In the genomic region with DNA sequence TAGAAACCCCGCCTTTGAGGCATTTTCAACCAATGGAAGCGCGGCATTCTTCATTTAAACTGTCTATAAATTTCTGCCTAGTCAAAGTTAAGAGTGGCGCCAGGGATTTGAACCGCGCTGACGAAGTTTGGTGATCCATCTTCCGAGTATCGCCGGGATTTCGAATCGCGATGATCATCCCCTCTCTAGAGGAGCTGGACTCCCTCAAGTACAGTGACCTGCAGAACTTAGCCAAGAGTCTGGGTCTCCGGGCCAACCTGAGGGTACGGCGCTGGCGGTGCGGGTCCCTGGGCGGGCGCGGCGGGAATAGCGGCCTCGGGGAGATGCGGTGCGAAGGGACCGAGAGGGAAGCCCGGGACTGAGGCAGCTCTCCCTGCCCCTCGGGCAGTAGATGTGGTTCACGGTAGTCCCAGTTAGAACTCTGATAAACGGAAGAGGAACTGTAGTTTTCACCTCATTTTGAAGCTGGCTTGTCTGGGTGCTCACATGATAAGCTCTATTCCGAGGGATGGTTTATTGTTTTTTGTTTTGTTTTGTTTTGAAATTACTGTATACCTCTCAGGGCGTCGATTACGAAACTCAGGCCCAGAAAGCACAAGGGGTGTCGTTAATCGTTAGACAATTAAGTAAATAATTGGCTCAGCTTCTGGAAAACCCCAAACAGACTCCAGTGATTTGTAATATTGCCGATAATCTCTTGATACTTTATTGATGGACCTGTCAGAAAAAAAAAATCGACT, we compare ENCODE assay signal across 1 cellular context.
TF ChIP-seq lines count a peak whose summit lies in the region.

A gene with protein sequence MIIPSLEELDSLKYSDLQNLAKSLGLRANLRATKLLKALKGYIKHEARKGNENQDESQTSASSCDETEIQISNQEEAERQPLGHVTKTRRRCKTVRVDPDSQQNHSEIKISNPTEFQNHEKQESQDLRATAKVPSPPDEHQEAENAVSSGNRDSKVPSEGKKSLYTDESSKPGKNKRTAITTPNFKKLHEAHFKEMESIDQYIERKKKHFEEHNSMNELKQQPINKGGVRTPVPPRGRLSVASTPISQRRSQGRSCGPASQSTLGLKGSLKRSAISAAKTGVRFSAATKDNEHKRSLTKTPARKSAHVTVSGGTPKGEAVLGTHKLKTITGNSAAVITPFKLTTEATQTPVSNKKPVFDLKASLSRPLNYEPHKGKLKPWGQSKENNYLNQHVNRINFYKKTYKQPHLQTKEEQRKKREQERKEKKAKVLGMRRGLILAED (plus strand): TSS at position 94 of the 740 bp plus-strand sequence. CDS start 77 bp downstream, at position 171.

TF ChIP-seq in HepG2, 621 proteins besides CTCF, POLR2A, EP300 and RAD21 (continued from another document and continues in another):
- TF ChIP-seq, protein P1, sequence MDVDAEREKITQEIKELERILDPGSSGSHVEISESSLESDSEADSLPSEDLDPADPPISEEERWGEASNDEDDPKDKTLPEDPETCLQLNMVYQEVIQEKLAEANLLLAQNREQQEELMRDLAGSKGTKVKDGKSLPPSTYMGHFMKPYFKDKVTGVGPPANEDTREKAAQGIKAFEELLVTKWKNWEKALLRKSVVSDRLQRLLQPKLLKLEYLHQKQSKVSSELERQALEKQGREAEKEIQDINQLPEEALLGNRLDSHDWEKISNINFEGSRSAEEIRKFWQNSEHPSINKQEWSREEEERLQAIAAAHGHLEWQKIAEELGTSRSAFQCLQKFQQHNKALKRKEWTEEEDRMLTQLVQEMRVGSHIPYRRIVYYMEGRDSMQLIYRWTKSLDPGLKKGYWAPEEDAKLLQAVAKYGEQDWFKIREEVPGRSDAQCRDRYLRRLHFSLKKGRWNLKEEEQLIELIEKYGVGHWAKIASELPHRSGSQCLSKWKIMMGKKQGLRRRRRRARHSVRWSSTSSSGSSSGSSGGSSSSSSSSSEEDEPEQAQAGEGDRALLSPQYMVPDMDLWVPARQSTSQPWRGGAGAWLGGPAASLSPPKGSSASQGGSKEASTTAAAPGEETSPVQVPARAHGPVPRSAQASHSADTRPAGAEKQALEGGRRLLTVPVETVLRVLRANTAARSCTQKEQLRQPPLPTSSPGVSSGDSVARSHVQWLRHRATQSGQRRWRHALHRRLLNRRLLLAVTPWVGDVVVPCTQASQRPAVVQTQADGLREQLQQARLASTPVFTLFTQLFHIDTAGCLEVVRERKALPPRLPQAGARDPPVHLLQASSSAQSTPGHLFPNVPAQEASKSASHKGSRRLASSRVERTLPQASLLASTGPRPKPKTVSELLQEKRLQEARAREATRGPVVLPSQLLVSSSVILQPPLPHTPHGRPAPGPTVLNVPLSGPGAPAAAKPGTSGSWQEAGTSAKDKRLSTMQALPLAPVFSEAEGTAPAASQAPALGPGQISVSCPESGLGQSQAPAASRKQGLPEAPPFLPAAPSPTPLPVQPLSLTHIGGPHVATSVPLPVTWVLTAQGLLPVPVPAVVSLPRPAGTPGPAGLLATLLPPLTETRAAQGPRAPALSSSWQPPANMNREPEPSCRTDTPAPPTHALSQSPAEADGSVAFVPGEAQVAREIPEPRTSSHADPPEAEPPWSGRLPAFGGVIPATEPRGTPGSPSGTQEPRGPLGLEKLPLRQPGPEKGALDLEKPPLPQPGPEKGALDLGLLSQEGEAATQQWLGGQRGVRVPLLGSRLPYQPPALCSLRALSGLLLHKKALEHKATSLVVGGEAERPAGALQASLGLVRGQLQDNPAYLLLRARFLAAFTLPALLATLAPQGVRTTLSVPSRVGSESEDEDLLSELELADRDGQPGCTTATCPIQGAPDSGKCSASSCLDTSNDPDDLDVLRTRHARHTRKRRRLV (CRISPR knock-in tag; IDR thresholded peaks at IDR 0.05), result no peak
- TF ChIP-seq ZNF792 (CRISPR knock-in tag; IDR thresholded peaks at IDR 0.05) (peak; percentile 27; the same call in 1 of the 2 replicates), PPARG (CRISPR knock-in tag; conservative IDR thresholded peaks at IDR 0.05) (no peak), SALL1 (CRISPR knock-in tag; IDR thresholded peaks at IDR 0.05) (0 out of 2 replicates have a peak, but pooled peaks have one; percentile 4), KDM2A (CRISPR knock-in tag; IDR thresholded peaks at IDR 0.05; ENCODE audit: borderline replicate concordance, low read depth) (peak; percentile 20; the same call in 1 of the 2 replicates), HIVEP1 (CRISPR knock-in tag; IDR thresholded peaks at IDR 0.05) (no peak), ZNF235 (CRISPR knock-in tag; IDR thresholded peaks at IDR 0.05; ENCODE audit: borderline replicate concordance) (no peak), KDM3A (CRISPR knock-in tag; IDR thresholded peaks at IDR 0.05; ENCODE audit: low read depth) (no peak), GATAD2A (CRISPR knock-in tag; IDR thresholded peaks at IDR 0.05) (no peak), GPN1 (CRISPR knock-in tag; IDR thresholded peaks at IDR 0.05; ENCODE audit: borderline replicate concordance) (no peak), SNAI1 (CRISPR knock-in tag; IDR thresholded peaks at IDR 0.05; ENCODE audit: borderline replicate concordance) (0 out of 2 replicates have a peak, but pooled peaks have one; percentile 10), ZNF263 (CRISPR knock-in tag; IDR thresholded peaks at IDR 0.05) (0 out of 2 replicates have a peak, but pooled peaks have one; percentile 41), TGIF2 (CRISPR knock-in tag; IDR thresholded peaks at IDR 0.05) (no peak), ZNF660 (CRISPR knock-in tag; IDR thresholded peaks at IDR 0.05; ENCODE audit: borderline replicate concordance, low read depth) (no peak)
- TF ChIP-seq, protein P2, sequence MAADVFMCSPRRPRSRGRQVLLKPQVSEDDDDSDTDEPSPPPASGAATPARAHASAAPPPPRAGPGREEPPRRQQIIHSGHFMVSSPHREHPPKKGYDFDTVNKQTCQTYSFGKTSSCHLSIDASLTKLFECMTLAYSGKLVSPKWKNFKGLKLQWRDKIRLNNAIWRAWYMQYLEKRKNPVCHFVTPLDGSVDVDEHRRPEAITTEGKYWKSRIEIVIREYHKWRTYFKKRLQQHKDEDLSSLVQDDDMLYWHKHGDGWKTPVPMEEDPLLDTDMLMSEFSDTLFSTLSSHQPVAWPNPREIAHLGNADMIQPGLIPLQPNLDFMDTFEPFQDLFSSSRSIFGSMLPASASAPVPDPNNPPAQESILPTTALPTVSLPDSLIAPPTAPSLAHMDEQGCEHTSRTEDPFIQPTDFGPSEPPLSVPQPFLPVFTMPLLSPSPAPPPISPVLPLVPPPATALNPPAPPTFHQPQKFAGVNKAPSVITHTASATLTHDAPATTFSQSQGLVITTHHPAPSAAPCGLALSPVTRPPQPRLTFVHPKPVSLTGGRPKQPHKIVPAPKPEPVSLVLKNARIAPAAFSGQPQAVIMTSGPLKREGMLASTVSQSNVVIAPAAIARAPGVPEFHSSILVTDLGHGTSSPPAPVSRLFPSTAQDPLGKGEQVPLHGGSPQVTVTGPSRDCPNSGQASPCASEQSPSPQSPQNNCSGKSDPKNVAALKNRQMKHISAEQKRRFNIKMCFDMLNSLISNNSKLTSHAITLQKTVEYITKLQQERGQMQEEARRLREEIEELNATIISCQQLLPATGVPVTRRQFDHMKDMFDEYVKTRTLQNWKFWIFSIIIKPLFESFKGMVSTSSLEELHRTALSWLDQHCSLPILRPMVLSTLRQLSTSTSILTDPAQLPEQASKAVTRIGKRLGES (CRISPR knock-in tag; IDR thresholded peaks at IDR 0.05; ENCODE audit: borderline replicate concordance), result no peak; the same call in 1 of the 2 replicates
- TF ChIP-seq, protein P3, sequence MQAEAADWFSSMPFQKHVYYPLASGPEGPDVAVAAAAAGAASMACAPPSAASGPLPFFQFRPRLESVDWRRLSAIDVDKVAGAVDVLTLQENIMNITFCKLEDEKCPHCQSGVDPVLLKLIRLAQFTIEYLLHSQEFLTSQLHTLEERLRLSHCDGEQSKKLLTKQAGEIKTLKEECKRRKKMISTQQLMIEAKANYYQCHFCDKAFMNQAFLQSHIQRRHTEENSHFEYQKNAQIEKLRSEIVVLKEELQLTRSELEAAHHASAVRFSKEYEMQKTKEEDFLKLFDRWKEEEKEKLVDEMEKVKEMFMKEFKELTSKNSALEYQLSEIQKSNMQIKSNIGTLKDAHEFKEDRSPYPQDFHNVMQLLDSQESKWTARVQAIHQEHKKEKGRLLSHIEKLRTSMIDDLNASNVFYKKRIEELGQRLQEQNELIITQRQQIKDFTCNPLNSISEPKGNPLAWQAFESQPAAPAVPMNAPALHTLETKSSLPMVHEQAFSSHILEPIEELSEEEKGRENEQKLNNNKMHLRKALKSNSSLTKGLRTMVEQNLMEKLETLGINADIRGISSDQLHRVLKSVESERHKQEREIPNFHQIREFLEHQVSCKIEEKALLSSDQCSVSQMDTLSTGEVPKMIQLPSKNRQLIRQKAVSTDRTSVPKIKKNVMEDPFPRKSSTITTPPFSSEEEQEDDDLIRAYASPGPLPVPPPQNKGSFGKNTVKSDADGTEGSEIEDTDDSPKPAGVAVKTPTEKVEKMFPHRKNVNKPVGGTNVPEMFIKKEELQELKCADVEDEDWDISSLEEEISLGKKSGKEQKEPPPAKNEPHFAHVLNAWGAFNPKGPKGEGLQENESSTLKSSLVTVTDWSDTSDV (CRISPR knock-in tag; IDR thresholded peaks at IDR 0.05), result no peak
- TF ChIP-seq, protein P4, sequence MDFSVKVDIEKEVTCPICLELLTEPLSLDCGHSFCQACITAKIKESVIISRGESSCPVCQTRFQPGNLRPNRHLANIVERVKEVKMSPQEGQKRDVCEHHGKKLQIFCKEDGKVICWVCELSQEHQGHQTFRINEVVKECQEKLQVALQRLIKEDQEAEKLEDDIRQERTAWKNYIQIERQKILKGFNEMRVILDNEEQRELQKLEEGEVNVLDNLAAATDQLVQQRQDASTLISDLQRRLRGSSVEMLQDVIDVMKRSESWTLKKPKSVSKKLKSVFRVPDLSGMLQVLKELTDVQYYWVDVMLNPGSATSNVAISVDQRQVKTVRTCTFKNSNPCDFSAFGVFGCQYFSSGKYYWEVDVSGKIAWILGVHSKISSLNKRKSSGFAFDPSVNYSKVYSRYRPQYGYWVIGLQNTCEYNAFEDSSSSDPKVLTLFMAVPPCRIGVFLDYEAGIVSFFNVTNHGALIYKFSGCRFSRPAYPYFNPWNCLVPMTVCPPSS (IDR thresholded peaks at IDR 0.05), result no peak
- TF ChIP-seq, protein P5, sequence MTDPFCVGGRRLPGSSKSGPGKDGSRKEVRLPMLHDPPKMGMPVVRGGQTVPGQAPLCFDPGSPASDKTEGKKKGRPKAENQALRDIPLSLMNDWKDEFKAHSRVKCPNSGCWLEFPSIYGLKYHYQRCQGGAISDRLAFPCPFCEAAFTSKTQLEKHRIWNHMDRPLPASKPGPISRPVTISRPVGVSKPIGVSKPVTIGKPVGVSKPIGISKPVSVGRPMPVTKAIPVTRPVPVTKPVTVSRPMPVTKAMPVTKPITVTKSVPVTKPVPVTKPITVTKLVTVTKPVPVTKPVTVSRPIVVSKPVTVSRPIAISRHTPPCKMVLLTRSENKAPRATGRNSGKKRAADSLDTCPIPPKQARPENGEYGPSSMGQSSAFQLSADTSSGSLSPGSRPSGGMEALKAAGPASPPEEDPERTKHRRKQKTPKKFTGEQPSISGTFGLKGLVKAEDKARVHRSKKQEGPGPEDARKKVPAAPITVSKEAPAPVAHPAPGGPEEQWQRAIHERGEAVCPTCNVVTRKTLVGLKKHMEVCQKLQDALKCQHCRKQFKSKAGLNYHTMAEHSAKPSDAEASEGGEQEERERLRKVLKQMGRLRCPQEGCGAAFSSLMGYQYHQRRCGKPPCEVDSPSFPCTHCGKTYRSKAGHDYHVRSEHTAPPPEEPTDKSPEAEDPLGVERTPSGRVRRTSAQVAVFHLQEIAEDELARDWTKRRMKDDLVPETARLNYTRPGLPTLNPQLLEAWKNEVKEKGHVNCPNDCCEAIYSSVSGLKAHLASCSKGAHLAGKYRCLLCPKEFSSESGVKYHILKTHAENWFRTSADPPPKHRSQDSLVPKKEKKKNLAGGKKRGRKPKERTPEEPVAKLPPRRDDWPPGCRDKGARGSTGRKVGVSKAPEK (CRISPR knock-in tag; IDR thresholded peaks at IDR 0.05; ENCODE audit: borderline replicate concordance), result no peak
- TF ChIP-seq, protein P6, sequence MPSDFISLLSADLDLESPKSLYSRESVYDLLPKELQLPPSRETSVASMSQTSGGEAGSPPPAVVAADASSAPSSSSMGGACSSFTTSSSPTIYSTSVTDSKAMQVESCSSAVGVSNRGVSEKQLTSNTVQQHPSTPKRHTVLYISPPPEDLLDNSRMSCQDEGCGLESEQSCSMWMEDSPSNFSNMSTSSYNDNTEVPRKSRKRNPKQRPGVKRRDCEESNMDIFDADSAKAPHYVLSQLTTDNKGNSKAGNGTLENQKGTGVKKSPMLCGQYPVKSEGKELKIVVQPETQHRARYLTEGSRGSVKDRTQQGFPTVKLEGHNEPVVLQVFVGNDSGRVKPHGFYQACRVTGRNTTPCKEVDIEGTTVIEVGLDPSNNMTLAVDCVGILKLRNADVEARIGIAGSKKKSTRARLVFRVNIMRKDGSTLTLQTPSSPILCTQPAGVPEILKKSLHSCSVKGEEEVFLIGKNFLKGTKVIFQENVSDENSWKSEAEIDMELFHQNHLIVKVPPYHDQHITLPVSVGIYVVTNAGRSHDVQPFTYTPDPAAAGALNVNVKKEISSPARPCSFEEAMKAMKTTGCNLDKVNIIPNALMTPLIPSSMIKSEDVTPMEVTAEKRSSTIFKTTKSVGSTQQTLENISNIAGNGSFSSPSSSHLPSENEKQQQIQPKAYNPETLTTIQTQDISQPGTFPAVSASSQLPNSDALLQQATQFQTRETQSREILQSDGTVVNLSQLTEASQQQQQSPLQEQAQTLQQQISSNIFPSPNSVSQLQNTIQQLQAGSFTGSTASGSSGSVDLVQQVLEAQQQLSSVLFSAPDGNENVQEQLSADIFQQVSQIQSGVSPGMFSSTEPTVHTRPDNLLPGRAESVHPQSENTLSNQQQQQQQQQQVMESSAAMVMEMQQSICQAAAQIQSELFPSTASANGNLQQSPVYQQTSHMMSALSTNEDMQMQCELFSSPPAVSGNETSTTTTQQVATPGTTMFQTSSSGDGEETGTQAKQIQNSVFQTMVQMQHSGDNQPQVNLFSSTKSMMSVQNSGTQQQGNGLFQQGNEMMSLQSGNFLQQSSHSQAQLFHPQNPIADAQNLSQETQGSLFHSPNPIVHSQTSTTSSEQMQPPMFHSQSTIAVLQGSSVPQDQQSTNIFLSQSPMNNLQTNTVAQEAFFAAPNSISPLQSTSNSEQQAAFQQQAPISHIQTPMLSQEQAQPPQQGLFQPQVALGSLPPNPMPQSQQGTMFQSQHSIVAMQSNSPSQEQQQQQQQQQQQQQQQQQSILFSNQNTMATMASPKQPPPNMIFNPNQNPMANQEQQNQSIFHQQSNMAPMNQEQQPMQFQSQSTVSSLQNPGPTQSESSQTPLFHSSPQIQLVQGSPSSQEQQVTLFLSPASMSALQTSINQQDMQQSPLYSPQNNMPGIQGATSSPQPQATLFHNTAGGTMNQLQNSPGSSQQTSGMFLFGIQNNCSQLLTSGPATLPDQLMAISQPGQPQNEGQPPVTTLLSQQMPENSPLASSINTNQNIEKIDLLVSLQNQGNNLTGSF (CRISPR knock-in tag; IDR thresholded peaks at IDR 0.05), result no peak
- TF ChIP-seq, protein P7, sequence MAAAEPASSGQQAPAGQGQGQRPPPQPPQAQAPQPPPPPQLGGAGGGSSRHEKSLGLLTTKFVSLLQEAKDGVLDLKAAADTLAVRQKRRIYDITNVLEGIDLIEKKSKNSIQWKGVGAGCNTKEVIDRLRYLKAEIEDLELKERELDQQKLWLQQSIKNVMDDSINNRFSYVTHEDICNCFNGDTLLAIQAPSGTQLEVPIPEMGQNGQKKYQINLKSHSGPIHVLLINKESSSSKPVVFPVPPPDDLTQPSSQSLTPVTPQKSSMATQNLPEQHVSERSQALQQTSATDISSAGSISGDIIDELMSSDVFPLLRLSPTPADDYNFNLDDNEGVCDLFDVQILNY (CRISPR knock-in tag; conservative IDR thresholded peaks at IDR 0.05), result peak; percentile 30; the same call in 1 of the 2 replicates
